16 cellular contexts compared by ENCODE assay signal in genomic region chr1:115310821-115311220, GRCh38. TPM values are rescaled to one million over a fixed set of nuclear protein-coding genes. Genes with fewer than 3 reads are reported as not detected.
A peak's percentile ranks its signal among the peaks of the same experiment; 100 is the strongest.
DNase-seq lines count a peak whose midpoint lies in the region; ATAC-seq lines count a peak whose summit lies in the region.
"Had no signal": no experiment of that assay in that cellular context is flagged by ENCODE, and none has a peak within 500 bp of the region (broad histone marks: within the 10 kb centered on the region; RNA-seq: fewer than 3 reads in every experiment).

No MANE protein-coding gene starts in this region.

- peak; percentile 74 for ATAC-seq in GM21367 (IDR thresholded peaks at IDR 0.05; ENCODE audit: unreplicated experiment)
- ATAC-seq in HG03442 (IDR thresholded peaks at IDR 0.05; ENCODE audit: unreplicated experiment) = peak; percentile 75
- no peak for ATAC-seq in naive thymus-derived CD8-positive, alpha-beta T cell
- ATAC-seq: T-cell had no signal

- no peak overlapping the region for H3K9ac ChIP-seq in SK-N-MC (ENCODE audit: insufficient read length)
- H3K9ac ChIP-seq: GM23248 had no signal

- no peak for DNase-seq in SK-N-MC (ENCODE audit: low read depth, low spot score)
- DNase-seq in naive thymus-derived CD8-positive, alpha-beta T cell = no peak
- no peak for DNase-seq in NOMO-1 treated with dmso at 0.1 percent for 144 hours (lab: John Stamatoyannopoulos, UW; ENCODE audit: unreplicated experiment)
- no peak for DNase-seq in hippocampal formation (lab: John Stamatoyannopoulos, UW)
- DNase-seq in activated T-cell treated with anti-CD3 and anti-CD28 coated beads, Interleukin-2, amount 50 U/mL, for 24 hours = no peak
- DNase-seq: BE2C; CD8-positive, alpha-beta memory T cell; GM23248; MM.1S; NCI-H187 treated with DMSO at 0.1 percent for 48 hours; NCI-H524; T-cell; T1000 had no signal

- POLR2A ChIA-PET in naive thymus-derived CD8-positive, alpha-beta T cell (lab: Charles Lee) = no interaction called here

- no peaks in the 10 kb centered on the region for H3K9me3 ChIP-seq in SK-N-MC (ENCODE audit: low read depth, low read length)
- H3K9me3 ChIP-seq: BE2C had no signal

- H3K27ac Mint-ChIP-seq in naive thymus-derived CD8-positive, alpha-beta T cell = no peak overlapping the region
- no peak overlapping the region for H3K27ac Mint-ChIP-seq in activated T-cell treated with anti-CD3 and anti-CD28 coated beads, Interleukin-2, amount 50 U/mL, for 24 hours
- H3K27ac Mint-ChIP-seq: CD8-positive, alpha-beta memory T cell; T-cell had no signal

- no peaks in the 10 kb centered on the region for H3K4me1 Mint-ChIP-seq in naive thymus-derived CD8-positive, alpha-beta T cell
- no peaks in the 10 kb centered on the region for H3K4me1 Mint-ChIP-seq in activated T-cell treated with anti-CD3 and anti-CD28 coated beads, Interleukin-2, amount 50 U/mL, for 24 hours (ENCODE audit: low read depth)
- H3K4me1 Mint-ChIP-seq: CD8-positive, alpha-beta memory T cell; T-cell had no signal

- no peaks in the 10 kb centered on the region for H3K36me3 ChIP-seq in SK-N-MC (ENCODE audit: insufficient read depth, low read length)
- H3K36me3 ChIP-seq: BE2C had no signal

- peaks cover 3 to 17% (median 6%) of the 10 kb centered on the region in 5 donors for H3K27me3 Mint-ChIP-seq in naive thymus-derived CD8-positive, alpha-beta T cell
- peaks cover 25% of the 10 kb centered on the region for H3K27me3 Mint-ChIP-seq in activated T-cell treated with anti-CD3 and anti-CD28 coated beads, Interleukin-2, amount 50 U/mL, for 24 hours

- H3K9me3 Mint-ChIP-seq in naive thymus-derived CD8-positive, alpha-beta T cell = peaks cover 0 to 5% (median 0%) of the 10 kb centered on the region in 9 donors
- no peaks in the 10 kb centered on the region for H3K9me3 Mint-ChIP-seq in activated T-cell treated with anti-CD3 and anti-CD28 coated beads, Interleukin-2, amount 50 U/mL, for 24 hours

- no peak overlapping the region for H3K27ac ChIP-seq in SK-N-MC
- H3K27ac ChIP-seq: PC-9 had no signal

- H3K4me3 Mint-ChIP-seq in naive thymus-derived CD8-positive, alpha-beta T cell = no peak overlapping the region
- no peak overlapping the region for H3K4me3 Mint-ChIP-seq in activated T-cell treated with anti-CD3 and anti-CD28 coated beads, Interleukin-2, amount 50 U/mL, for 24 hours
- H3K4me3 Mint-ChIP-seq: CD8-positive, alpha-beta memory T cell; T-cell had no signal

- H3K36me3 Mint-ChIP-seq in naive thymus-derived CD8-positive, alpha-beta T cell = no peaks in the 10 kb centered on the region
- H3K36me3 Mint-ChIP-seq in activated T-cell treated with anti-CD3 and anti-CD28 coated beads, Interleukin-2, amount 50 U/mL, for 24 hours (ENCODE audit: low read depth) = no peaks in the 10 kb centered on the region
- H3K36me3 Mint-ChIP-seq: CD8-positive, alpha-beta memory T cell; T-cell had no signal

- 0 out of 2 replicates have a peak overlapping the region, but pooled peaks have one; percentile 8 for H3K4me3 ChIP-seq in SK-N-MC
- H3K4me3 ChIP-seq: GM23248, PC-9 had no signal

RNA-seq across cellular contexts. Expression of gene NGF, which starts 27.2 kb away (rescaled TPM):
- not detected for total RNA-seq in naive thymus-derived CD8-positive, alpha-beta T cell
- polyA plus RNA-seq in naive thymus-derived CD8-positive, alpha-beta T cell = not detected
- total RNA-seq: CD8-positive, alpha-beta memory T cell; T-cell had no signal
- polyA plus RNA-seq: CD8-positive, alpha-beta memory T cell had no signal

Comparison
In these comparisons a context has a peak if more than half of its experiments do, and no peak if none do; other contexts are left out.
1. ATAC-seq: peak in GM21367 (single experiment) and HG03442 (single experiment); none in naive thymus-derived CD8-positive, alpha-beta T cell (0 of 2).